Comparison of ENCODE assay signal across 8 cellular contexts in genomic region chr5:166119506-166119905, GRCh38.
"Had no signal": no experiment of that assay in that cellular context is flagged by ENCODE, and none has a peak within 500 bp of the region (broad histone marks: within the 10 kb centered on the region; RNA-seq: fewer than 3 reads in every experiment).

No MANE protein-coding gene starts in this region.

- H3K4me2 ChIP-seq: GM23338 had no signal

- H3K9me3 ChIP-seq: HAP-1 had no signal

- H2AFZ ChIP-seq: GM23248, GM23338 had no signal

- H3K36me3 ChIP-seq: HAP-1 had no signal

- H3K4me3 ChIP-seq: GM23248, GM23338, HAP-1 had no signal

- DNase-seq: GM23248, GOT3, H7, H9, HCEC 1CT, HFFc6 had no signal

- H3K27ac ChIP-seq: GM23248 had no signal

- H3K9ac ChIP-seq: GM23248 had no signal
